8 cellular contexts compared by ENCODE assay signal in genomic region chr1:59506952-59507351, GRCh38.
A peak's percentile ranks its signal among the peaks of the same experiment; 100 is the strongest.
DNase-seq lines count a peak whose midpoint lies in the region; ATAC-seq and TF ChIP-seq lines count a peak whose summit lies in the region.

No MANE protein-coding gene starts in this region.

- intact Hi-C loops in lower lobe of right lung (cut with DNase I), result no loop called here

- no peak overlapping the region for H3K4me3 ChIP-seq in lower lobe of right lung
- no peak overlapping the region for H3K4me3 ChIP-seq in coronary artery

- H3K9me3 ChIP-seq in lower lobe of right lung, result no peaks in the 10 kb centered on the region

- DNase-seq in RPMI7951 (ENCODE audit: low read depth) (peak; percentile 57), lower lobe of right lung (peak; percentile 61), coronary artery (ENCODE audit: low spot score) (no peak), T-helper 9 cell (no peak)
- DNase-seq in stimulated activated naive CD4-positive, alpha-beta T cell (lab: John Stamatoyannopoulos, UW), result no peak
- no peak for DNase-seq in stimulated activated CD4-positive, alpha-beta T cell treated with anti-CD3 and anti-CD28 coated beads, Interleukin-2, amount 100 ng/mL, for 24 hours

- no peaks in the 10 kb centered on the region for H3K4me1 ChIP-seq in lower lobe of right lung

- no peaks in the 10 kb centered on the region for H3K27me3 ChIP-seq in lower lobe of right lung (ENCODE audit: low read depth)

- H3K36me3 ChIP-seq in lower lobe of right lung, result no peaks in the 10 kb centered on the region

- H3K27ac ChIP-seq in lower lobe of right lung (peak overlapping the region; percentile 28), coronary artery (no peak overlapping the region)

- TF ChIP-seq CTCF in lower lobe of right lung (IDR thresholded peaks at IDR 0.05) (no peak), coronary artery (IDR thresholded peaks at IDR 0.05) (no peak)

- ATAC-seq in GM18511 (IDR thresholded peaks at IDR 0.05; ENCODE audit: unreplicated experiment) (peak; percentile 70), HG02798 (IDR thresholded peaks at IDR 0.05; ENCODE audit: poor library complexity, unreplicated experiment) (peak; percentile 94), lower lobe of right lung (peak; percentile 83 to 93)

Comparison
In these comparisons a context has a peak if more than half of its experiments do, and no peak if none do; other contexts are left out.
1. DNase-seq: peak in RPMI7951 (single experiment) and lower lobe of right lung (single experiment); none in coronary artery (single experiment), stimulated activated naive CD4-positive, alpha-beta T cell (0 of 6), stimulated activated CD4-positive, alpha-beta T cell treated with anti-CD3 and anti-CD28 coated beads, Interleukin-2, amount 100 ng/mL, for 24 hours (0 of 2) and T-helper 9 cell (single experiment).
2. Peak in every context shown above with its lines, with median percentiles within 50 percentile points of each other: ATAC-seq.